1 cellular context compared by ENCODE assay signal in the genomic region with DNA sequence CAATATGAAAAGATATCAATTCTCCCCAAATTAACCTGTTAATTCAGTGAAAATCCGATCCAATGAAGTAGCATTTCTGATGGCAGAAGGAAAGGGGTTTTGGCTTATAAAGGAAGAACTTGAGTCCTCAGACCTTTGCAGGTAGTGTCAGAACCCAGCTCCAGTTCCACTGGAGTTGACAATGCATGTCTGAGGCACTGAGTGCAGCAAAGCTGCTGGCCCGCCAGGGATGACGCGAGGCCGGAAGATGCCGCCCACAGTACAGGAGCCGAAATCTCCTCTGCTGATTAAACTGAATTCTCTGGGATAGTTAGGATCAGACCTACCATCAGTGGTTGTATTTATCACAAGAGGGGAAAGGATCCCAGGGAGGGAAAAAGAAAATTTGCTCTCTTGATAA.
TF ChIP-seq lines count a peak whose summit lies in the region.

No MANE protein-coding gene starts in this region.

TF ChIP-seq in HCT116, 20 proteins besides CTCF, POLR2A, EP300 and RAD21 (continued from another document):
- TF ChIP-seq TCF7L2 (IDR thresholded peaks at IDR 0.05; ENCODE audit: borderline replicate concordance, extremely low read depth, insufficient read depth, insufficient read length) (peak; percentile 41), EZH2phosphoT487 (IDR thresholded peaks at IDR 0.05; ENCODE audit: borderline replicate concordance) (no peak), YY1 (IDR thresholded peaks at IDR 0.05; ENCODE audit: extremely low read depth, insufficient replicate concordance, low read depth, low read length) (no peak), EGR1 (IDR thresholded peaks at IDR 0.05; ENCODE audit: low read depth) (no peak; the same call in 1 of the 2 replicates), SIN3A (IDR thresholded peaks at IDR 0.05; ENCODE audit: low read depth) (no peak), CEBPB (IDR thresholded peaks at IDR 0.05; ENCODE audit: low read depth) (0 out of 2 replicates have a peak, but pooled peaks have one; percentile 11), ZFX (IDR thresholded peaks at IDR 0.05) (no peak), JUND (IDR thresholded peaks at IDR 0.05) (no peak), ELF1 (IDR thresholded peaks at IDR 0.05; ENCODE audit: borderline replicate concordance, low read depth) (no peak), CBX3 (IDR thresholded peaks at IDR 0.05; ENCODE audit: low read depth) (no peak), ZNF274 (IDR thresholded peaks at IDR 0.05; ENCODE audit: low read depth, low read length) (no peak), SRF (IDR thresholded peaks at IDR 0.05; ENCODE audit: low read depth) (no peak), SP1 (IDR thresholded peaks at IDR 0.05; ENCODE audit: low read depth) (no peak), FOSL1 (IDR thresholded peaks at IDR 0.05; ENCODE audit: low read depth) (peak; percentile 7; the same call in 1 of the 2 replicates), POLR2AphosphoS5 (IDR thresholded peaks at IDR 0.05; ENCODE audit: low read depth, low read length) (peak; percentile 51), EZH2 (IDR thresholded peaks at IDR 0.05) (no peak)
- TF ChIP-seq, protein P1, sequence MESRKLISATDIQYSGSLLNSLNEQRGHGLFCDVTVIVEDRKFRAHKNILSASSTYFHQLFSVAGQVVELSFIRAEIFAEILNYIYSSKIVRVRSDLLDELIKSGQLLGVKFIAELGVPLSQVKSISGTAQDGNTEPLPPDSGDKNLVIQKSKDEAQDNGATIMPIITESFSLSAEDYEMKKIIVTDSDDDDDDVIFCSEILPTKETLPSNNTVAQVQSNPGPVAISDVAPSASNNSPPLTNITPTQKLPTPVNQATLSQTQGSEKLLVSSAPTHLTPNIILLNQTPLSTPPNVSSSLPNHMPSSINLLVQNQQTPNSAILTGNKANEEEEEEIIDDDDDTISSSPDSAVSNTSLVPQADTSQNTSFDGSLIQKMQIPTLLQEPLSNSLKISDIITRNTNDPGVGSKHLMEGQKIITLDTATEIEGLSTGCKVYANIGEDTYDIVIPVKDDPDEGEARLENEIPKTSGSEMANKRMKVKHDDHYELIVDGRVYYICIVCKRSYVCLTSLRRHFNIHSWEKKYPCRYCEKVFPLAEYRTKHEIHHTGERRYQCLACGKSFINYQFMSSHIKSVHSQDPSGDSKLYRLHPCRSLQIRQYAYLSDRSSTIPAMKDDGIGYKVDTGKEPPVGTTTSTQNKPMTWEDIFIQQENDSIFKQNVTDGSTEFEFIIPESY (IDR thresholded peaks at IDR 0.05; ENCODE audit: extremely low read depth, insufficient replicate concordance, low read length) = no peak
- TF ChIP-seq, protein P2, sequence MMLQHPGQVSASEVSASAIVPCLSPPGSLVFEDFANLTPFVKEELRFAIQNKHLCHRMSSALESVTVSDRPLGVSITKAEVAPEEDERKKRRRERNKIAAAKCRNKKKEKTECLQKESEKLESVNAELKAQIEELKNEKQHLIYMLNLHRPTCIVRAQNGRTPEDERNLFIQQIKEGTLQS (IDR thresholded peaks at IDR 0.05) = no peak
